8 cellular contexts compared by ENCODE assay signal in the genomic region with DNA sequence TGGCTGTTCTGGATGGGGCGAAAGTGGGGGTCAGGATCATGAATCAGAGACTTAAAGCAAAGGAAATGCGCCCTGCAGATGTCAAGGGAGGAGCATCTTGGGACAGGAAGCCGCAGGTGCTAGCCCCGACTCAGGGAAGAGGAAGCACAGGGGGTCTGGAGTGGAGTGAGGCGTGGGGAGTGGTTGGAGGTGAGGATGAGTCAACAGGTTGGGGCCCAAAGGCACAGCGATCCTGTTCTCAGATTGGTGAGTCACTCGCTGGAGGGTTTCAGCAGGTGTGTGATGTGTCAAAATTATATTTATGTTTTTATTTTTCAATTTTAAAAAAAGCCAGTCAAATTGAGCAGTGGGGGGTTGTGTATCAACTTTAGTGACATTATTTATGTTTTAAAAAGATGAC. TPM values are rescaled to one million over a fixed set of nuclear protein-coding genes. Genes with fewer than 3 reads are reported as not detected.
DNase-seq lines count a peak whose midpoint lies in the region; ATAC-seq, FAIRE-seq and TF ChIP-seq lines count a peak whose summit lies in the region.

No MANE protein-coding gene starts in this region.

- H3K4me1 ChIP-seq in adrenal gland (replicated peaks in 1 of 2), result no peaks in the 10 kb centered on the region

- FAIRE-seq in RCC 7860 (lab: Jason Lieb, UNC), result no peak

- H3K4me3 ChIP-seq in epithelial cell of esophagus (ENCODE audit: low read length) (no peak overlapping the region), adrenal gland (no peak overlapping the region)

- H3K36me3 ChIP-seq in adrenal gland (replicated peaks in 1 of 2), result no peaks in the 10 kb centered on the region

- DNase-seq in LoVo (ENCODE audit: low spot score) (peak; percentile 38), epithelial cell of esophagus (ENCODE audit: low read depth) (peak; percentile 93), RCC 7860 (ENCODE audit: low spot score) (no peak), adrenal gland (no peak)
- DNase-seq in activated CD4-positive, alpha-beta T cell treated with anti-CD3 and anti-CD28 coated beads for 48 hours, result peak; percentile 86
- DNase-seq in stimulated activated CD8-positive, alpha-beta memory T cell treated with anti-CD3 and anti-CD28 coated beads, Interleukin-4, amount 100 ng/mL, for 24 hours (ENCODE audit: low read depth), result peak; percentile 51

- TF ChIP-seq CTCF in epithelial cell of esophagus (IDR thresholded peaks at IDR 0.05; ENCODE audit: insufficient read depth, low read depth, low read length, missing control alignments), result no peak
- TF ChIP-seq CTCF in adrenal gland (IDR thresholded peaks at IDR 0.05), result no peak

- H3K27me3 ChIP-seq in adrenal gland, result no peaks in the 10 kb centered on the region

- no peak overlapping the region for H3K27ac ChIP-seq in adrenal gland

- no peak for TF ChIP-seq POLR2A in adrenal gland (IDR thresholded peaks at IDR 0.05)

- WGBS in adrenal gland, 4 donors, result 74 to 78% (median 76%) methylated on average over 7 of the region's 7 CpGs

- intact Hi-C loops in adrenal gland (cut with DNase I), result no loop called here

- ATAC-seq in HG03280 (IDR thresholded peaks at IDR 0.05; ENCODE audit: unreplicated experiment) (no peak), HG02840 (IDR thresholded peaks at IDR 0.05; ENCODE audit: low FRiP score, unreplicated experiment) (no peak)

- no peaks in the 10 kb centered on the region for H3K9me3 ChIP-seq in adrenal gland (replicated peaks in 1 of 3)

RNA-seq across cellular contexts. Expression of a gene that starts 19.0 kb away (rescaled TPM):
- 1 to 10 TPM in 3 of 8 donors, under 1 TPM in 4, not detected in 1; 0.19 to 2.9 (median 0.68) TPM for total RNA-seq in adrenal gland
- polyA plus RNA-seq in adrenal gland, result 1 to 10 TPM in 1 of 3 donors, under 1 TPM in 2; 0.68 to 1.0 (median 0.77) TPM

RNA-seq across cellular contexts. Expression of a gene that starts 59.0 kb away (rescaled TPM):
- total RNA-seq in adrenal gland, result 1,000 to 10,000 TPM; 1,048 to 3,093 (median 1,795) TPM
- 1,000 to 10,000 TPM in 2 of 3 donors, 100 to 1,000 TPM in 1; 937 to 2,565 (median 2,238) TPM for polyA plus RNA-seq in adrenal gland

Comparison
In these comparisons a context has a peak if more than half of its experiments do, and no peak if none do; other contexts are left out.
1. DNase-seq: peak in LoVo (single experiment), activated CD4-positive, alpha-beta T cell treated with anti-CD3 and anti-CD28 coated beads for 48 hours (single experiment), epithelial cell of esophagus (single experiment) and stimulated activated CD8-positive, alpha-beta memory T cell treated with anti-CD3 and anti-CD28 coated beads, Interleukin-4, amount 100 ng/mL, for 24 hours (single experiment); none in RCC 7860 (single experiment) and adrenal gland (0 of 7).